In the genomic region with DNA sequence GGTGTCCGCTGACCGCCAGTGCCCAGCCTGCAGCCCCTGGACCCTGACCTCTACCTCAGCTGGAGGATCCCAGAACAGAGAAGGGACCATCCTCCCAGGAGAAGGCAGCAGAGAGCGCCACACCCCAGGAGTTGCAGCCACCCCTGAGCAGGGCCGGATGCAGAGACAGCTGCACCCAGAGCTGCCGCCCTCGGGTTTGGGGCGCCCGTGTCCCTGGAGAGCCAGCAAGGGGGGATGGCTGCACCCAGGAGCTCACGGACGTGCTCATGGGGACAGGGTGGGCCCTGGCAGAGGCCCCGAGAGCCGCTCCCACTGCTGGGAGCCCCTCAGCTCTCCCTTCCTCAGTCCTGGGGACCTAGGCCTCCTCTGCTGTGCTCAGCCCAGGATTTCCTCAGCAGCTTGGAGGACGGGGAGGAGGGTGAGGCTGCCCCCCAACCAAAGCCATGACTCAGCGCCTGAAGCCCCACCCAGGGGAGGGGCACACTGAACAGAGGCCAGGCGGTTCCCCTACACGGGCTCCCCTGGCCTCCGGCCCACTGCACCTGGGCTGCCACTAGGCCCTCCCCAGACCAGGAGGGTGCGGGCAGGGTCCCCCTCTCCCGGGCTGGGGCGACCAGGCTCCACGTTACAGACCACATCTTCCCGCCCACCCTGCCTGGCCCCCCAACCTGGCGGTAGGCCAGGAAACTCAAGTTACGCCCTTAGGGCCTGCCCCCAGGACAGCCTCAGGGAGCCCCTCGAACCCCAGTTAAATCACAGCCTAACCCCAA, we compare ENCODE assay signal across 8 cellular contexts. TPM values are rescaled to one million over a fixed set of nuclear protein-coding genes. Genes with fewer than 3 reads are reported as not detected.
DNase-seq lines count a peak whose midpoint lies in the region; ATAC-seq lines count a peak whose summit lies in the region.

No MANE protein-coding gene starts in this region.

- DNase-seq in AG20443 (ENCODE audit: low spot score) (peak; percentile 81), H7 (peak; percentile 88), RPMI8226 (peak; percentile 99), activated gamma-delta T cell (lab: John Stamatoyannopoulos, UW) (peak; percentile 31), glomerular visceral epithelial cell (ENCODE audit: extremely low spot score) (peak; percentile 88), pons (ENCODE audit: low spot score) (peak; percentile 42)

- no peak overlapping the region; the same call in 1 of the 2 replicates for H3K4me3 ChIP-seq in H7 (ENCODE audit: insufficient read depth, low read depth, low read length)

- H3K36me3 ChIP-seq in H7 (replicated peaks; ENCODE audit: control insufficient read depth, insufficient read depth, low read length): no peaks in the 10 kb centered on the region; the same call in none of the 2 replicates

- ATAC-seq in HG02588 (IDR thresholded peaks at IDR 0.05; ENCODE audit: unreplicated experiment) (no peak), HG03521 (IDR thresholded peaks at IDR 0.05; ENCODE audit: unreplicated experiment) (no peak)

- H3K27me3 ChIP-seq in H7 (ENCODE audit: control insufficient read depth, insufficient read depth, low read length): no peaks in the 10 kb centered on the region; the same call in 1 of the 2 replicates

RNA-seq across cellular contexts. Expression of a gene that starts 2.2 kb away (rescaled TPM):
- 55.7 and 55.9 TPM in 2 replicates for total RNA-seq in H7 (2014; rRNA removed; shearing (Covaris generic))

RNA-seq across cellular contexts. Expression of a gene that starts 2.9 kb away (rescaled TPM):
- total RNA-seq in H7 (2014; rRNA removed; shearing (Covaris generic)): 93.5 and 98.6 TPM in 2 replicates

RNA-seq across cellular contexts. Expression of a gene that starts 19.0 kb away (rescaled TPM):
- total RNA-seq in H7 (2014; rRNA removed; shearing (Covaris generic)): 169 and 189 TPM in 2 replicates

RNA-seq across cellular contexts. Expression of a gene that starts 19.1 kb away (rescaled TPM):
- total RNA-seq in H7 (2014; rRNA removed; shearing (Covaris generic)): 25.0 and 27.7 TPM in 2 replicates

RNA-seq across cellular contexts. Expression of a gene that starts 25.2 kb away (rescaled TPM):
- total RNA-seq in H7 (2014; rRNA removed; shearing (Covaris generic)): 4.0 and 10.2 TPM in 2 replicates

Comparison
In these comparisons a context has a peak if more than half of its experiments do, and no peak if none do; other contexts are left out.
1. DNase-seq: peak in every context shown above with its lines; median percentile 99 in RPMI8226; 88 in H7; 88 in glomerular visceral epithelial cell; 81 in AG20443; 42 in pons; 31 in activated gamma-delta T cell.